ENCODE assay signal across 19 cellular contexts in genomic region chr17:61536417-61536955, GRCh38. TPM values are rescaled to one million over a fixed set of nuclear protein-coding genes. Genes with fewer than 3 reads are reported as not detected.
DNase-seq lines count a peak whose midpoint lies in the region; ATAC-seq and TF ChIP-seq lines count a peak whose summit lies in the region.
"Had no signal": no experiment of that assay in that cellular context is flagged by ENCODE, and none has a peak within 500 bp of the region (broad histone marks: within the 10 kb centered on the region; RNA-seq: fewer than 3 reads in every experiment).

No MANE protein-coding gene starts in this region.

- no peak for TF ChIP-seq POLR2A in body of pancreas (IDR thresholded peaks at IDR 0.05)

- peaks cover 20% of the 10 kb centered on the region for H3K9me3 Mint-ChIP-seq in activated T-cell treated with anti-CD3 and anti-CD28 coated beads, Interleukin-2, amount 50 U/mL, for 4 hours
- H3K9me3 Mint-ChIP-seq in activated T-cell treated with anti-CD3 and anti-CD28 coated beads, Interleukin-2, amount 50 U/mL, for 24 hours, result peaks cover 7% of the 10 kb centered on the region

- no peaks in the 10 kb centered on the region for H3K4me1 ChIP-seq in Panc1 (ENCODE audit: control insufficient read depth, insufficient read depth, low read length)
- H3K4me1 ChIP-seq in body of pancreas, result no peaks in the 10 kb centered on the region
- H3K4me1 ChIP-seq: transverse colon had no signal

- no peak for TF ChIP-seq CTCF in Panc1 (IDR thresholded peaks at IDR 0.05)
- TF ChIP-seq CTCF in fibroblast of villous mesenchyme (IDR thresholded peaks at IDR 0.05; ENCODE audit: insufficient read depth, low read depth, low read length), result no peak
- TF ChIP-seq CTCF in body of pancreas (IDR thresholded peaks at IDR 0.05), result no peak

- H3K9me3 ChIP-seq in Panc1 (ENCODE audit: control insufficient read depth, insufficient read depth, low read depth, low read length) (peaks cover 9% of the 10 kb centered on the region; the same call in 1 of the 2 replicates), body of pancreas (no peaks in the 10 kb centered on the region)

- H3K27me3 ChIP-seq in Panc1 (ENCODE audit: control insufficient read depth, insufficient read depth, low read length), result no peaks in the 10 kb centered on the region
- no peaks in the 10 kb centered on the region for H3K27me3 ChIP-seq in body of pancreas

- DNase-seq in activated T-cell treated with anti-CD3 and anti-CD28 coated beads, Interleukin-2, amount 50 U/mL, for 4 hours, result no peak
- DNase-seq in activated T-cell treated with anti-CD3 and anti-CD28 coated beads, Interleukin-2, amount 50 U/mL, for 24 hours, result no peak
- DNase-seq in Panc1 (ENCODE audit: low read depth, low spot score) (no peak), fibroblast of villous mesenchyme (ENCODE audit: low read depth) (peak; percentile 25), body of pancreas (no peak)
- no peak for DNase-seq in stimulated activated CD4-positive, alpha-beta T cell treated with anti-CD3 and anti-CD28 coated beads, Interleukin-4, amount 100 ng/mL, for 24 hours
- DNase-seq in activated CD4-positive, alpha-beta T cell treated with anti-CD3 and anti-CD28 coated beads for 4 hours, result no peak
- DNase-seq: activated T-cell treated with anti-CD3 and anti-CD28 coated beads, Interleukin-2, amount 50 U/mL, for 72 hours; anterior cingulate cortex; effector CD8-positive, alpha-beta T cell; NCI-H187; NCI-H774; stimulated activated CD4-positive, alpha-beta T cell treated with anti-CD3 and anti-CD28 coated beads, Interleukin-1b, Interleukin-23, amount 100 ng/mL, for 48 hours; transverse colon; WERI-Rb-1 had no signal

- H3K27ac Mint-ChIP-seq in activated T-cell treated with anti-CD3 and anti-CD28 coated beads, Interleukin-2, amount 50 U/mL, for 24 hours, result no peak overlapping the region
- H3K27ac Mint-ChIP-seq: activated T-cell treated with anti-CD3 and anti-CD28 coated beads, Interleukin-2, amount 50 U/mL, for 72 hours had no signal

- intact Hi-C loops in Panc1 (cut with micrococcal nuclease; ENCODE audit: unreplicated experiment) (no loop called here), body of pancreas (cut with DNase I) (no loop called here)

- POLR2A ChIA-PET in Panc1 (lab: Charles Lee), result no interaction called here

- WGBS in body of pancreas, 2 donors, result 59 to 62% methylated on average over 5 of the region's 5 CpGs

- BruUV-seq in Panc1 (replicated peaks; lab: Mats Ljungman, UMichigan), result no TSS peak

- H3K27me3 Mint-ChIP-seq in activated T-cell treated with anti-CD3 and anti-CD28 coated beads, Interleukin-2, amount 50 U/mL, for 4 hours (ENCODE audit: low read depth), result peaks cover 8% of the 10 kb centered on the region
- peaks cover 11% of the 10 kb centered on the region for H3K27me3 Mint-ChIP-seq in activated T-cell treated with anti-CD3 and anti-CD28 coated beads, Interleukin-2, amount 50 U/mL, for 24 hours

- H3K36me3 ChIP-seq in Panc1 (ENCODE audit: control insufficient read depth, insufficient read depth, low read length) (no peaks in the 10 kb centered on the region), body of pancreas (replicated peaks in 1 of 2; ENCODE audit: insufficient read depth in 1 of 2, low read depth in 2 of 2) (no peaks in the 10 kb centered on the region)
- H3K36me3 ChIP-seq: transverse colon, WERI-Rb-1 had no signal

- H3K36me3 Mint-ChIP-seq in activated T-cell treated with anti-CD3 and anti-CD28 coated beads, Interleukin-2, amount 50 U/mL, for 4 hours (ENCODE audit: insufficient read depth), result no peaks in the 10 kb centered on the region
- H3K36me3 Mint-ChIP-seq in activated T-cell treated with anti-CD3 and anti-CD28 coated beads, Interleukin-2, amount 50 U/mL, for 24 hours (ENCODE audit: low read depth), result no peaks in the 10 kb centered on the region

- H3K4me1 Mint-ChIP-seq in activated T-cell treated with anti-CD3 and anti-CD28 coated beads, Interleukin-2, amount 50 U/mL, for 4 hours (ENCODE audit: low read depth), result no peaks in the 10 kb centered on the region
- peaks cover 4% of the 10 kb centered on the region for H3K4me1 Mint-ChIP-seq in activated T-cell treated with anti-CD3 and anti-CD28 coated beads, Interleukin-2, amount 50 U/mL, for 24 hours (ENCODE audit: low read depth)

- H3K27ac ChIP-seq in Panc1 (ENCODE audit: low read length) (peak overlapping the region; percentile 39; the same call in 1 of the 2 replicates), body of pancreas (no peak overlapping the region)
- H3K27ac ChIP-seq: transverse colon, WERI-Rb-1 had no signal

- ATAC-seq in activated T-cell treated with anti-CD3 and anti-CD28 coated beads, Interleukin-2, amount 50 U/mL, for 4 hours, result no peak
- ATAC-seq in Panc1 (peak; percentile 66; the same call in 1 of the 2 replicates), GM18511 (IDR thresholded peaks at IDR 0.05; ENCODE audit: unreplicated experiment) (no peak), body of pancreas (no peak)
- ATAC-seq: activated T-cell treated with anti-CD3 and anti-CD28 coated beads, Interleukin-2, amount 50 U/mL, for 72 hours; K562 had no signal

- peak overlapping the region; percentile 5 for H3K4me3 Mint-ChIP-seq in activated T-cell treated with anti-CD3 and anti-CD28 coated beads, Interleukin-2, amount 50 U/mL, for 4 hours
- no peak overlapping the region for H3K4me3 Mint-ChIP-seq in activated T-cell treated with anti-CD3 and anti-CD28 coated beads, Interleukin-2, amount 50 U/mL, for 24 hours

- in situ Hi-C loops in Panc1 (cut with HindIII; ENCODE audit: low pct_unique_long_range_greater_than_20kb, low sequenced_read_pairs), result no loop called here

- CTCF ChIA-PET in Panc1 (lab: Charles Lee), result interaction anchor here (0.5 kb wide), 1 partner anchor 110 kb away, joined by 4 read pairs; no protein-coding TSS in a partner anchor

- H3K4me3 ChIP-seq in Panc1 (ENCODE audit: low read depth in 2 of 2, low read length in 2 of 2), result peak overlapping the region; percentile 19 to 27
- H3K4me3 ChIP-seq in fibroblast of villous mesenchyme (ENCODE audit: low read depth, low read length), result peak overlapping the region; percentile 47
- H3K4me3 ChIP-seq in body of pancreas, result no peak overlapping the region
- H3K4me3 ChIP-seq: K562, transverse colon had no signal

RNA-seq across cellular contexts. Expression of gene NACA2, which starts 54.5 kb away (rescaled TPM):
- not detected for total RNA-seq in activated T-cell treated with anti-CD3 and anti-CD28 coated beads, Interleukin-2, amount 50 U/mL, for 4 hours
- total RNA-seq in Panc1 (2021; ENCODE audit: unreplicated experiment) (not detected), fibroblast of villous mesenchyme (not detected in 2 replicates), body of pancreas (1 to 10 TPM in 1 of 2 donors, not detected in 1; 1.6 TPM)
- polyA plus RNA-seq in Panc1 (2012; ENCODE audit: insufficient read length), result 2.7 TPM
- total RNA-seq: activated T-cell treated with anti-CD3 and anti-CD28 coated beads, Interleukin-2, amount 50 U/mL, for 72 hours; kidney epithelial cell; pulmonary artery endothelial cell; transverse colon had no signal

Comparison
In these comparisons a context has a peak if more than half of its experiments do, and no peak if none do; other contexts are left out.
1. H3K4me3 ChIP-seq: peak in Panc1 (2 of 2) and fibroblast of villous mesenchyme (single experiment); none in body of pancreas (0 of 2).